ENCODE assay signal across 17 cellular contexts in genomic region chr3:18345015-18345367, GRCh38.
DNase-seq lines count a peak whose midpoint lies in the region; ATAC-seq and TF ChIP-seq lines count a peak whose summit lies in the region.
"Had no signal": no experiment of that assay in that cellular context is flagged by ENCODE, and none has a peak within 500 bp of the region (broad histone marks: within the 10 kb centered on the region; RNA-seq: fewer than 3 reads in every experiment).

No MANE protein-coding gene starts in this region.

- peaks cover 18% of the 10 kb centered on the region for H3K36me3 Mint-ChIP-seq in activated CD4-positive, alpha-beta T cell treated with anti-CD3 and anti-CD28 coated beads for 36 hours (ENCODE audit: low read depth)

- H3K4me1 ChIP-seq in ES-I3 (ENCODE audit: insufficient read depth, low read length) (peaks cover 48% of the 10 kb centered on the region), iPS-18a (ENCODE audit: control insufficient read depth, low read depth, low read length) (peaks cover 62% of the 10 kb centered on the region), smooth muscle cell (ENCODE audit: low read depth) (no peaks in the 10 kb centered on the region)

- no peaks in the 10 kb centered on the region for H3K36me3 ChIP-seq in ES-I3 (ENCODE audit: insufficient read depth, low read length)
- H3K36me3 ChIP-seq in iPS-18a (ENCODE audit: control insufficient read depth, low read depth, low read length) = no peaks in the 10 kb centered on the region
- H3K36me3 ChIP-seq in smooth muscle cell (ENCODE audit: low read depth) = no peaks in the 10 kb centered on the region

- CTCF ChIA-PET in activated CD4-positive, alpha-beta T cell treated with anti-CD3 and anti-CD28 coated beads for 36 hours (lab: Charles Lee) = no interaction called here

- no peaks in the 10 kb centered on the region for H3F3A ChIP-seq in smooth muscle cell (ENCODE audit: low read depth)

- H4K20me1 ChIP-seq in smooth muscle cell (ENCODE audit: low read depth) = no peaks in the 10 kb centered on the region

- H3K9ac ChIP-seq in ES-I3 (ENCODE audit: low read depth, low read length) (peak overlapping the region; percentile 8; the same call in 1 of the 2 replicates), iPS-18a (ENCODE audit: low read length) (no peak overlapping the region), smooth muscle cell (ENCODE audit: low read depth) (no peak overlapping the region)

- H2AFZ ChIP-seq in smooth muscle cell (ENCODE audit: low read depth) = no peak overlapping the region

- no peak overlapping the region for H3K27ac Mint-ChIP-seq in activated CD4-positive, alpha-beta T cell treated with anti-CD3 and anti-CD28 coated beads for 36 hours
- H3K27ac Mint-ChIP-seq: CD14-positive monocyte had no signal

- H3K27ac ChIP-seq in iPS-18a (ENCODE audit: low read length) (peak overlapping the region; percentile 76), smooth muscle cell (ENCODE audit: low read depth) (no peak overlapping the region)
- H3K27ac ChIP-seq: SK-N-MC had no signal

- in situ Hi-C loops in ACHN (cut with HindIII; ENCODE audit: low pct_ligation_motif_present, low pct_unique_long_range_greater_than_20kb, low sequenced_read_pairs) = no loop called here

- H3K9me3 ChIP-seq in ES-I3 (ENCODE audit: control insufficient read depth, insufficient read depth, low read length) = no peaks in the 10 kb centered on the region
- H3K9me3 ChIP-seq in iPS-18a (ENCODE audit: control insufficient read depth, low read depth, low read length) = no peaks in the 10 kb centered on the region
- no peaks in the 10 kb centered on the region for H3K9me3 ChIP-seq in smooth muscle cell (replicated peaks; ENCODE audit: low read depth)

- intact Hi-C loops in activated CD4-positive, alpha-beta T cell treated with anti-CD3 and anti-CD28 coated beads for 36 hours (cut with DNase I, micrococcal nuclease) = no loop called here

- H3K4me3 ChIP-seq in iPS-18a (ENCODE audit: low read length) (peak overlapping the region; percentile 47), smooth muscle cell (no peak overlapping the region)
- H3K4me3 ChIP-seq: SK-N-MC had no signal

- peak; percentile 23 for ATAC-seq in activated CD4-positive, alpha-beta T cell treated with anti-CD3 and anti-CD28 coated beads for 36 hours
- no peak for ATAC-seq in HG03095 (IDR thresholded peaks at IDR 0.05; ENCODE audit: unreplicated experiment)
- ATAC-seq: Panc1, Right ventricle myocardium inferior had no signal

- H3K9me3 Mint-ChIP-seq in activated CD4-positive, alpha-beta T cell treated with anti-CD3 and anti-CD28 coated beads for 36 hours (ENCODE audit: low read depth) = no peaks in the 10 kb centered on the region
- H3K9me3 Mint-ChIP-seq: CD14-positive monocyte had no signal

- H3K27me3 Mint-ChIP-seq in activated CD4-positive, alpha-beta T cell treated with anti-CD3 and anti-CD28 coated beads for 36 hours = no peaks in the 10 kb centered on the region

- 25% methylated on average over 5 of the region's 5 CpGs for WGBS in smooth muscle cell (ENCODE audit: low lambda C conversion rate)

- no peak overlapping the region for H3K4me3 Mint-ChIP-seq in activated CD4-positive, alpha-beta T cell treated with anti-CD3 and anti-CD28 coated beads for 36 hours
- H3K4me3 Mint-ChIP-seq: CD14-positive monocyte had no signal

- POLR2A ChIA-PET in activated CD4-positive, alpha-beta T cell treated with anti-CD3 and anti-CD28 coated beads for 36 hours (lab: Charles Lee) = no interaction called here

- no peak for DNase-seq in activated CD4-positive, alpha-beta T cell treated with anti-CD3 and anti-CD28 coated beads for 36 hours
- DNase-seq in activated CD4-positive, alpha-beta T cell treated with anti-CD3 and anti-CD28 coated beads, Interleukin-2, amount 50 U/mL, for 4 hours = no peak
- DNase-seq in MV-4-11 (lab: John Stamatoyannopoulos, UW) = peak; percentile 40
- DNase-seq in smooth muscle cell (lab: John Stamatoyannopoulos, UW; ENCODE audit: unreplicated experiment) = no peak
- DNase-seq in ACHN = no peak
- DNase-seq: Calu3, DMS79, KBM-7, NCI-H1417, NCI-H2081 had no signal

- no peak for TF ChIP-seq CTCF in smooth muscle cell (IDR thresholded peaks at IDR 0.05; ENCODE audit: borderline replicate concordance, insufficient read depth, poor library complexity, severe bottlenecking)

- H3K27me3 ChIP-seq in iPS-18a (ENCODE audit: control insufficient read depth, insufficient read depth, low read length) = no peaks in the 10 kb centered on the region
- H3K27me3 ChIP-seq in smooth muscle cell (ENCODE audit: low read depth) = no peaks in the 10 kb centered on the region

- peaks cover 22% of the 10 kb centered on the region for H3K4me1 Mint-ChIP-seq in activated CD4-positive, alpha-beta T cell treated with anti-CD3 and anti-CD28 coated beads for 36 hours

- no peaks in the 10 kb centered on the region for H3K79me2 ChIP-seq in smooth muscle cell (ENCODE audit: low read depth)

- H3K4me2 ChIP-seq in smooth muscle cell = no peak overlapping the region
